1 cellular context compared by ENCODE assay signal in genomic region chr4:75630932-75631320, GRCh38.
TF ChIP-seq lines count a peak whose summit lies in the region.

No MANE protein-coding gene starts in this region.

TF ChIP-seq in H1, 55 proteins besides CTCF, POLR2A, EP300 and RAD21:
- TF ChIP-seq ATF2 (IDR thresholded peaks at IDR 0.05; ENCODE audit: low read length): no peak
- TF ChIP-seq NANOG (IDR thresholded peaks at IDR 0.05; ENCODE audit: insufficient read depth, low read depth, low read length, poor library complexity, severe bottlenecking): no peak
- no peak for TF ChIP-seq TBP (IDR thresholded peaks at IDR 0.05; ENCODE audit: low read depth, low read length)
- no peak for TF ChIP-seq CHD7 (IDR thresholded peaks at IDR 0.05; ENCODE audit: insufficient replicate concordance, low read length)
- TF ChIP-seq ASH2L (IDR thresholded peaks at IDR 0.05; ENCODE audit: low read length): peak; percentile 15
- TF ChIP-seq SP2 (IDR thresholded peaks at IDR 0.05; ENCODE audit: low read length): no peak
- no peak for TF ChIP-seq RBBP5 (IDR thresholded peaks at IDR 0.05; ENCODE audit: borderline replicate concordance, low read depth, low read length)
